7 cellular contexts compared by ENCODE assay signal in the genomic region with DNA sequence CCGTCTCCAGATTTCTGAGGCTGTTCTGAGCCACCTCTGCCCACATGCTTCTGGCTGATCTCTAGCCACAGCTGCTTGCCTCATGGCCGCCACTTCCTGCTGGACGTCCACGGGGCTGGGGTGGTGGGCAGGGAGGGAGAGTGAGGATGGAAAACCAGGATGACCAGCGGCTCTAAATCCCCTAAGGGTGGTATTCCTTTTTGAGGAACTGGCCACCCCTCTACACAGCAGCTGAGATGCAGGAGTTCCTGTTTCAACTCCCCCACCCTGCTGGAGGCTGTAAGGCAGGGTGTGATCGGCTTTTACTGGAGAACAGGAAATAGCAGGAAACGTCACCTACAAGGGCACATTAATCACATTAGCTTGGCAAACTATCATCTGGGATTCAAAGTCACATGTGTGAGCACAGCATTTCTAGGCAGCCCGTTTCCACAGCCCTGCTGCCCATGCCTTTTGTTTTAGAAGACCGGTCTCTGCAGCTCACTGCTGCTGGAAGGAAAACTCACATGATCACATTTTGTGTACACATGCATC.
A peak's percentile ranks its signal among the peaks of the same experiment; 100 is the strongest.
DNase-seq lines count a peak whose midpoint lies in the region; ATAC-seq, FAIRE-seq and TF ChIP-seq lines count a peak whose summit lies in the region.

No MANE protein-coding gene starts in this region.

- FAIRE-seq in GM12892 (lab: Jason Lieb, UNC) = no peak

- peaks cover 5% of the 10 kb centered on the region for H3K9me3 ChIP-seq in hepatocyte (ENCODE audit: low read depth)

- no peaks in the 10 kb centered on the region for H4K20me1 ChIP-seq in hepatocyte (ENCODE audit: insufficient read depth, poor library complexity, severe bottlenecking)

- peaks cover 26% of the 10 kb centered on the region for H3K4me1 ChIP-seq in hepatocyte (ENCODE audit: insufficient read depth)

- no peaks in the 10 kb centered on the region for H3K36me3 ChIP-seq in hepatocyte (replicated peaks; ENCODE audit: insufficient read depth, low read depth)

- no peak overlapping the region for H3K4me3 ChIP-seq in hepatocyte

- peak overlapping the region; percentile 59 for H3K27ac ChIP-seq in hepatocyte

- ATAC-seq in stimulated activated naive B cell treated with anti-CD40 and anti-IgM and Interleukin-4, amounts not matched to agents 10 μg/mL and 1 μg/mL and 100 μg/mL, for 72 hours (replicated peaks) = peak; percentile 52 to 65
- ATAC-seq in HG03378 (IDR thresholded peaks at IDR 0.05; ENCODE audit: unreplicated experiment) = no peak

- peaks cover 12 to 20% of the 10 kb centered on the region in 2 donors for H3K27me3 Mint-ChIP-seq in stimulated activated naive B cell treated with anti-CD40 and anti-IgM and Interleukin-4, amounts not matched to agents 10 μg/mL and 1 μg/mL and 100 μg/mL, for 72 hours

- H3K9me3 Mint-ChIP-seq in stimulated activated naive B cell treated with anti-CD40 and anti-IgM and Interleukin-4, amounts not matched to agents 10 μg/mL and 1 μg/mL and 100 μg/mL, for 72 hours = peaks cover 14 to 16% of the 10 kb centered on the region in 2 donors

- no peaks in the 10 kb centered on the region for H3K27me3 ChIP-seq in hepatocyte

- no peak overlapping the region for H3K27ac Mint-ChIP-seq in stimulated activated naive B cell treated with anti-CD40 and anti-IgM and Interleukin-4, amounts not matched to agents 10 μg/mL and 1 μg/mL and 100 μg/mL, for 72 hours

- H3K36me3 Mint-ChIP-seq in stimulated activated naive B cell treated with anti-CD40 and anti-IgM and Interleukin-4, amounts not matched to agents 10 μg/mL and 1 μg/mL and 100 μg/mL, for 72 hours = no peaks in the 10 kb centered on the region

- no peak for TF ChIP-seq CTCF in hepatocyte (IDR thresholded peaks at IDR 0.05; ENCODE audit: poor library complexity)

- in situ Hi-C loops in KBM-7 (cut with MboI; ENCODE audit: low pct_unique_long_range_greater_than_20kb, low sequenced_read_pairs) = no loop called here

- H3K4me3 Mint-ChIP-seq in stimulated activated naive B cell treated with anti-CD40 and anti-IgM and Interleukin-4, amounts not matched to agents 10 μg/mL and 1 μg/mL and 100 μg/mL, for 72 hours = no peak overlapping the region

- 49% methylated on average over 9 of the region's 9 CpGs for WGBS in hepatocyte (ENCODE audit: low lambda C conversion rate, missing lambda C conversion rate)

- peaks cover 15 to 22% of the 10 kb centered on the region in 2 donors for H3K4me1 Mint-ChIP-seq in stimulated activated naive B cell treated with anti-CD40 and anti-IgM and Interleukin-4, amounts not matched to agents 10 μg/mL and 1 μg/mL and 100 μg/mL, for 72 hours

- peak overlapping the region; percentile 34 for H2AFZ ChIP-seq in hepatocyte

- no peak for TF ChIP-seq POLR2A in GM12892 (IDR thresholded peaks at IDR 0.05; ENCODE audit: low read depth, low read length)

- DNase-seq in KBM-7 = peak; percentile 88
- DNase-seq in UCSD-AML1 (lab: John Stamatoyannopoulos, UW; ENCODE audit: unreplicated experiment) = peak; percentile 83
- DNase-seq in hepatocyte (ENCODE audit: low spot score) = peak; percentile 29
- DNase-seq in stimulated activated naive B cell treated with anti-CD40 and anti-IgM and Interleukin-4, amounts not matched to agents 10 μg/mL and 1 μg/mL and 100 μg/mL, for 72 hours = no peak
- no peak for DNase-seq in NCI-H1092 (lab: John Stamatoyannopoulos, UW)
- DNase-seq in GM12892 (ENCODE audit: insufficient read length) = no peak

- no peaks in the 10 kb centered on the region for H3K9me2 ChIP-seq in hepatocyte (replicated peaks; ENCODE audit: insufficient read depth)

- H3K79me2 ChIP-seq in hepatocyte = no peaks in the 10 kb centered on the region

- H3K4me2 ChIP-seq in hepatocyte = peak overlapping the region; percentile 4

Comparison
In these comparisons a context has a peak if more than half of its experiments do, and no peak if none do; other contexts are left out.
1. DNase-seq: peak in KBM-7 (single experiment), UCSD-AML1 (single experiment) and hepatocyte (single experiment); none in stimulated activated naive B cell treated with anti-CD40 and anti-IgM and Interleukin-4, amounts not matched to agents 10 μg/mL and 1 μg/mL and 100 μg/mL, for 72 hours (single experiment), NCI-H1092 (single experiment) and GM12892 (single experiment).